In the genomic region with DNA sequence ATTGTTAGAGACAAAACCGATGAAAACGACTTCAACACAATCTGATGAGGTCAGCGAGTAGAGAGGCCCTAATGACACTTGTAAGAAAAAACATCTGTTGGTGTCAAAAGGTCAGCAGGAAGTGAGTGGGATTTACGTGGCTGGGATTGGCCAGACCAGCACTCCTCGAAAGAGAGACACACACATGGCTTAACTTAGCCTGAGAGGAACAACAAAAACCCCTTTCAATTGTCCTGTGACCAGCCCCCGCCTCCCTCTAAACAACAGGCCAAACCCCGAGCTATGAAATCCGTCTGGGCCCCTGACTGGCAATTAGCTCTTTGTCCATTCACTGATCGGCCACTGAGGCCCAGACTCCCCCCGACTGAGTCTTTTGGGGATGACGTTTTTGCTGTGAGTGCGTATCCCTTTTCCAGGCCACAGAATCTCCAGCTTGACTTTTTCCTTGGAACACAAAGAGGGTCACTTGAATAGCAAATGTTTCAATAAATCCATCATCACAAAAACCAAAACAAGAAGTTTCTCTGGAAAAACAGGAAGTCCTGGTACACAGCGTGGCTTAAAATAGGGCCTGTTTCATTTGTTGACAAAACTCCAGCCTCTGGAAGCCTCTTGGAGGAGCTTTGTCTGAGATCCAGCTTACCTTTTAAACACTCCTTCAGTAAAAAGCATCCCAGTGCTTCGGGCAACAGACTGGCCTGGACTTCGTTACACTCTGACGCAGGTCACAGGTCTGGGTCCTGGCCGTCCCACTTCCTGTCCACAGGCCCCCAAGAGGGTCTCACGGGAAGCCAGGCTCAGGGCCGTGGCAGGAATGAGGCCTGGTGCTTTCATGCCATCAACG, we compare ENCODE assay signal across 8 cellular contexts.
DNase-seq lines count a peak whose midpoint lies in the region; ATAC-seq lines count a peak whose summit lies in the region.

No MANE protein-coding gene starts in this region.

- no peak overlapping the region for H3K4me3 ChIP-seq in SJSA1

- no peak for ATAC-seq in GM19328 (IDR thresholded peaks at IDR 0.05; ENCODE audit: unreplicated experiment)
- ATAC-seq in activated naive CD4-positive, alpha-beta T cell treated with anti-CD3 and anti-CD28 coated beads, Interleukin-2, amount 50 U/mL, for 72 hours: no peak

- peak overlapping the region; percentile 75 for H3K27ac ChIP-seq in SJSA1

- no peak overlapping the region for H3K27ac Mint-ChIP-seq in activated naive CD4-positive, alpha-beta T cell treated with anti-CD3 and anti-CD28 coated beads, Interleukin-2, amount 50 U/mL, for 72 hours

- H3K36me3 Mint-ChIP-seq in activated naive CD4-positive, alpha-beta T cell treated with anti-CD3 and anti-CD28 coated beads, Interleukin-2, amount 50 U/mL, for 72 hours: no peaks in the 10 kb centered on the region

- H3K4me1 ChIP-seq in SJSA1 (replicated peaks): peaks cover 49% of the 10 kb centered on the region

- peaks cover 18% of the 10 kb centered on the region for H3K36me3 ChIP-seq in SJSA1

- H3K9me3 Mint-ChIP-seq in activated naive CD4-positive, alpha-beta T cell treated with anti-CD3 and anti-CD28 coated beads, Interleukin-2, amount 50 U/mL, for 72 hours: no peaks in the 10 kb centered on the region

- H3K27me3 ChIP-seq in SJSA1 (replicated peaks): no peaks in the 10 kb centered on the region

- no peaks in the 10 kb centered on the region for H3K9me3 ChIP-seq in SJSA1 (replicated peaks)

- DNase-seq in HCEC 1CT (peak; percentile 98), SJSA1 (ENCODE audit: low read depth in 1 of 2, low spot score in 2 of 2) (peak; percentile 80 to 90), fibroblast of the conjunctiva (ENCODE audit: low read depth) (peak; percentile 87), non-pigmented ciliary epithelial cell (ENCODE audit: low read depth) (peak; percentile 91), NK-92 (lab: John Stamatoyannopoulos, UW; ENCODE audit: unreplicated experiment) (no peak)
- DNase-seq in activated effector memory CD4-positive, alpha-beta T cell treated with anti-CD3 and anti-CD28 coated beads, Interleukin-2, amount 50 U/mL, for 16 hours: no peak
- DNase-seq in activated naive CD4-positive, alpha-beta T cell treated with anti-CD3 and anti-CD28 coated beads, Interleukin-2, amount 50 U/mL, for 72 hours (ENCODE audit: low spot score in 2 of 2): no peak

Comparison
In these comparisons a context has a peak if more than half of its experiments do, and no peak if none do; other contexts are left out.
1. DNase-seq: peak in HCEC 1CT (single experiment), SJSA1 (2 of 2), fibroblast of the conjunctiva (single experiment) and non-pigmented ciliary epithelial cell (single experiment); none in activated effector memory CD4-positive, alpha-beta T cell treated with anti-CD3 and anti-CD28 coated beads, Interleukin-2, amount 50 U/mL, for 16 hours (single experiment), NK-92 (single experiment) and activated naive CD4-positive, alpha-beta T cell treated with anti-CD3 and anti-CD28 coated beads, Interleukin-2, amount 50 U/mL, for 72 hours (0 of 2).